In genomic region chr2:230696670-230697069, GRCh38 we compare ENCODE assay signal across 24 cellular contexts.
"Had no signal": no experiment of that assay in that cellular context is flagged by ENCODE, and none has a peak within 500 bp of the region (broad histone marks: within the 10 kb centered on the region; RNA-seq: fewer than 3 reads in every experiment).

No MANE protein-coding gene starts in this region.

- H3K9me3 ChIP-seq: left lung, sigmoid colon, testis, upper lobe of right lung had no signal

- H3K27me3 ChIP-seq: left lung, sigmoid colon, testis, upper lobe of right lung had no signal

- H3K36me3 Mint-ChIP-seq: naive thymus-derived CD8-positive, alpha-beta T cell had no signal

- H3K9me3 Mint-ChIP-seq: dendritic cell treated with granulocyte-macrophage colony-stimulating factor and Interleukin-4, amounts not matched to agents 40 ng/mL and 50 ng/mL, for 4 days had no signal

- H3K27ac ChIP-seq: left lung, sigmoid colon, testis, upper lobe of right lung, WERI-Rb-1 had no signal

- H3K36me3 ChIP-seq: left lung, sigmoid colon, upper lobe of right lung, WERI-Rb-1 had no signal

- DNase-seq: activated CD4-positive, alpha-beta T cell treated with anti-CD3 and anti-CD28 coated beads, Interleukin-2, amount 50 U/mL, for 1 hour; activated CD4-positive, CD25-positive, alpha-beta regulatory T cell treated with anti-CD3 and anti-CD28 coated beads, Interleukin-2, amount 50 U/mL, for 72 hours; activated effector memory CD4-positive, alpha-beta T cell treated with anti-CD3 and anti-CD28 coated beads, Interleukin-2, amount 50 U/mL, for 16 hours; activated naive CD4-positive, alpha-beta T cell treated with anti-CD3 and anti-CD28 coated beads, Interleukin-2, amount 10 ng/mL, durations not matched to agents 7 days and 5 days; activated T-cell treated with anti-CD3 and anti-CD28 coated beads, Interleukin-2, amount 50 U/mL, for 48 hours; amygdala; effector CD4-positive, alpha-beta T cell; erythroblast; foreskin melanocyte; left lung; naive thymus-derived CD8-positive, alpha-beta T cell; retina; sigmoid colon; stimulated activated CD4-positive, alpha-beta T cell treated with anti-CD3 and anti-CD28 coated beads, Interleukin-2, amount 100 ng/mL, for 48 hours; stimulated activated CD8-positive, alpha-beta memory T cell treated with anti-CD3 and anti-CD28 coated beads, Interleukin-4, amount 100 ng/mL, for 48 hours; stimulated activated naive CD4-positive, alpha-beta T cell; SW 1271; testis; upper lobe of right lung; WERI-Rb-1 had no signal

- H3K4me3 Mint-ChIP-seq: activated naive CD4-positive, alpha-beta T cell treated with anti-CD3 and anti-CD28 coated beads, Interleukin-2, amount 10 ng/mL, durations not matched to agents 7 days and 5 days; dendritic cell treated with granulocyte-macrophage colony-stimulating factor and Interleukin-4, amounts not matched to agents 40 ng/mL and 50 ng/mL, for 4 days; naive thymus-derived CD8-positive, alpha-beta T cell had no signal

- ATAC-seq: left lung; naive thymus-derived CD8-positive, alpha-beta T cell; upper lobe of right lung had no signal

- H3K4me1 ChIP-seq: sigmoid colon, testis had no signal

- H3K27ac Mint-ChIP-seq: activated naive CD4-positive, alpha-beta T cell treated with anti-CD3 and anti-CD28 coated beads, Interleukin-2, amount 10 ng/mL, durations not matched to agents 7 days and 5 days; dendritic cell treated with granulocyte-macrophage colony-stimulating factor and Interleukin-4, amounts not matched to agents 40 ng/mL and 50 ng/mL, for 4 days; naive thymus-derived CD8-positive, alpha-beta T cell; progenitor cell of endocrine pancreas had no signal

- H3K4me3 ChIP-seq: left lung, lung, sigmoid colon, smooth muscle cell, testis, upper lobe of right lung had no signal

- H3K27me3 Mint-ChIP-seq: activated naive CD4-positive, alpha-beta T cell treated with anti-CD3 and anti-CD28 coated beads, Interleukin-2, amount 10 ng/mL, durations not matched to agents 7 days and 5 days; dendritic cell treated with granulocyte-macrophage colony-stimulating factor and Interleukin-4, amounts not matched to agents 40 ng/mL and 50 ng/mL, for 4 days; naive thymus-derived CD8-positive, alpha-beta T cell; progenitor cell of endocrine pancreas had no signal
